Comparison of ENCODE assay signal across 1 cellular context in genomic region chr3:120596116-120596852, GRCh38.
TF ChIP-seq lines count a peak whose summit lies in the region.

NDUFB4 (plus strand) TSS chr3:120596336; CDS start chr3:120596360, 24 bp downstream.

TF ChIP-seq in A549, 52 proteins besides CTCF, POLR2A, EP300 and RAD21 (continued from another document):
- TF ChIP-seq BCL3 (IDR thresholded peaks at IDR 0.05) (peak; percentile 56; the same call in 1 of the 3 replicates), EHF (CRISPR knock-in tag; IDR thresholded peaks at IDR 0.05) (no peak), E2F6 (IDR thresholded peaks at IDR 0.05; ENCODE audit: borderline replicate concordance, low read depth) (0 out of 2 replicates have a peak, but pooled peaks have one; percentile 26), HES2 (IDR thresholded peaks at IDR 0.05) (no peak), CHD2 (IDR thresholded peaks at IDR 0.05; ENCODE audit: low read length, partially characterized antibody) (no peak), HEYL (CRISPR knock-in tag; IDR thresholded peaks at IDR 0.05) (no peak), HDAC2 (IDR thresholded peaks at IDR 0.05) (0 out of 2 replicates have a peak, but pooled peaks have one; percentile 43), CBX2 (IDR thresholded peaks at IDR 0.05; ENCODE audit: borderline replicate concordance, low read depth) (no peak), PBX3 (IDR thresholded peaks at IDR 0.05) (no peak), KDM5A (IDR thresholded peaks at IDR 0.05) (peak; percentile 69; the same call in 1 of the 2 replicates), RFX5 (IDR thresholded peaks at IDR 0.05) (no peak), HOXB13 (CRISPR knock-in tag; IDR thresholded peaks at IDR 0.05; ENCODE audit: low read depth) (no peak), HOXA7 (CRISPR knock-in tag; IDR thresholded peaks at IDR 0.05) (no peak), HMGXB4 (CRISPR knock-in tag; IDR thresholded peaks at IDR 0.05; ENCODE audit: borderline replicate concordance) (no peak), KDM1A (IDR thresholded peaks at IDR 0.05; ENCODE audit: low read depth) (no peak), RCOR1 (IDR thresholded peaks at IDR 0.05; ENCODE audit: low read depth, low read length) (no peak)
